Comparison of ENCODE assay signal across 10 cellular contexts in genomic region chrX:68978211-68978780, GRCh38.
DNase-seq lines count a peak whose midpoint lies in the region; ATAC-seq and TF ChIP-seq lines count a peak whose summit lies in the region.
"Had no signal": no experiment of that assay in that cellular context is flagged by ENCODE, and none has a peak within 500 bp of the region (broad histone marks: within the 10 kb centered on the region; RNA-seq: fewer than 3 reads in every experiment).

No MANE protein-coding gene starts in this region.

- H2AK5ac ChIP-seq in IMR-90 (ENCODE audit: low read depth, low read length) (no peak overlapping the region), mesendoderm (ENCODE audit: low read length) (no peak overlapping the region)

- H2AFZ ChIP-seq in IMR-90 (replicated peaks; ENCODE audit: low read length, poor library complexity): no peak overlapping the region
- no peak overlapping the region for H2AFZ ChIP-seq in fibroblast of lung (ENCODE audit: low read length)

- no TSS peak for BruUV-seq in IMR-90 (replicated peaks; lab: Mats Ljungman, UMichigan)

- H3K36me3 ChIP-seq in IMR-90 (ENCODE audit: control insufficient read depth, insufficient read depth, low read length) (no peaks in the 10 kb centered on the region), fibroblast of lung (ENCODE audit: control insufficient read depth, insufficient read depth, low read length) (no peaks in the 10 kb centered on the region), mesendoderm (ENCODE audit: control insufficient read depth, insufficient read depth, low read length) (no peaks in the 10 kb centered on the region)
- H3K36me3 ChIP-seq: SJSA1 had no signal

- no peak overlapping the region for H3K23ac ChIP-seq in IMR-90 (ENCODE audit: low read depth, low read length)
- no peak overlapping the region for H3K23ac ChIP-seq in mesendoderm (ENCODE audit: low read length)

- H2BK120ac ChIP-seq in IMR-90 (ENCODE audit: low read depth, low read length) (no peak overlapping the region; the same call in 1 of the 2 replicates), mesendoderm (ENCODE audit: low read depth, low read length) (no peak overlapping the region)

- no peaks in the 10 kb centered on the region; the same call in 1 of the 2 replicates for H4K20me1 ChIP-seq in IMR-90 (ENCODE audit: insufficient read depth, low read length)
- no peaks in the 10 kb centered on the region for H4K20me1 ChIP-seq in fibroblast of lung (ENCODE audit: control insufficient read depth, extremely low read depth, insufficient read depth, low read length)

- H3K27ac ChIP-seq in AG04450 (ENCODE audit: low read depth, low read length) (no peak overlapping the region), IMR-90 (ENCODE audit: insufficient read depth, low read length) (peak overlapping the region; percentile 2; the same call in 1 of the 2 replicates), fibroblast of lung (ENCODE audit: insufficient read depth, low read length) (no peak overlapping the region), mesendoderm (ENCODE audit: low read depth, low read length) (no peak overlapping the region)
- H3K27ac ChIP-seq: SJSA1 had no signal

- H2BK15ac ChIP-seq in IMR-90 (ENCODE audit: low read depth, low read length) (no peak overlapping the region), mesendoderm (replicated peaks; ENCODE audit: low read depth) (no peak overlapping the region)

- TF ChIP-seq CTCF in AG04450 (IDR thresholded peaks at IDR 0.05; ENCODE audit: low read depth, low read length): no peak
- no peak for TF ChIP-seq CTCF in IMR-90 (conservative IDR thresholded peaks at IDR 0.05; ENCODE audit: low read depth, low read length)
- TF ChIP-seq CTCF in fibroblast of lung (conservative IDR thresholded peaks at IDR 0.05 in 1 of 2, IDR thresholded peaks at IDR 0.05 in 1 of 2; ENCODE audit: low read depth in 1 of 2, low read length in 2 of 2): no peak

- no peaks in the 10 kb centered on the region for H3K79me2 ChIP-seq in fibroblast of lung (ENCODE audit: control insufficient read depth, insufficient read depth, low read length)
- no peaks in the 10 kb centered on the region for H3K79me2 ChIP-seq in mesendoderm (ENCODE audit: control insufficient read depth, insufficient read depth, low read length)

- H3K4me2 ChIP-seq in IMR-90 (ENCODE audit: low read depth, low read length): peak overlapping the region; percentile 49; the same call in 1 of the 2 replicates
- H3K4me2 ChIP-seq in fibroblast of lung (ENCODE audit: extremely low read depth, insufficient read depth, low read length): no peak overlapping the region
- no peak overlapping the region for H3K4me2 ChIP-seq in mesendoderm (ENCODE audit: low read length)

- H2BK5ac ChIP-seq in IMR-90 (ENCODE audit: low read depth, low read length, poor library complexity, severe bottlenecking): no peak overlapping the region
- no peak overlapping the region for H2BK5ac ChIP-seq in mesendoderm (ENCODE audit: low read length)

- no peak overlapping the region for H3K56ac ChIP-seq in IMR-90 (ENCODE audit: extremely low read depth, insufficient read depth, low read length)
- no peak overlapping the region for H3K56ac ChIP-seq in mesendoderm (ENCODE audit: low read length)

- peaks cover 7% of the 10 kb centered on the region for H3K4me1 ChIP-seq in IMR-90 (ENCODE audit: control insufficient read depth, insufficient read depth, low read length)
- H3K4me1 ChIP-seq in fibroblast of lung (ENCODE audit: control insufficient read depth, extremely low read depth, insufficient read depth, low read length): no peaks in the 10 kb centered on the region
- peaks cover 2% of the 10 kb centered on the region for H3K4me1 ChIP-seq in mesendoderm (ENCODE audit: control insufficient read depth, low read depth, low read length)
- H3K4me1 ChIP-seq: SJSA1 had no signal

- H3K27me3 ChIP-seq in AG04450 (ENCODE audit: control insufficient read depth, insufficient read depth, low read length): no peaks in the 10 kb centered on the region
- peaks cover 8% of the 10 kb centered on the region for H3K27me3 ChIP-seq in IMR-90 (ENCODE audit: control insufficient read depth, insufficient read depth, low read length)
- H3K27me3 ChIP-seq in fibroblast of lung (ENCODE audit: control insufficient read depth, insufficient read depth, low read length): peaks cover 5% of the 10 kb centered on the region
- no peaks in the 10 kb centered on the region for H3K27me3 ChIP-seq in mesendoderm (ENCODE audit: insufficient read depth, low read length, poor library complexity)
- H3K27me3 ChIP-seq: SJSA1 had no signal

- in situ Hi-C loops in IMR-90 (cut with MboI; ENCODE audit: low sequenced_read_pairs): no loop called here

- POLR2A ChIA-PET in AG04450 (lab: Yijun Ruan, JAX) (interaction anchor here (0.7 to 1.1 kb wide), 3 partner anchors 11 to 150 kb away, joined by 3 to 4 read pairs (median 3); partner anchors contain the start of gene EFNB1), IMR-90 (lab: Charles Lee; ENCODE audit: unreplicated experiment) (no interaction called here)

- H3K18ac ChIP-seq in IMR-90 (ENCODE audit: low read depth, low read length): 0 out of 2 replicates have a peak overlapping the region, but pooled peaks have one; percentile 6
- H3K18ac ChIP-seq in mesendoderm (ENCODE audit: low read length): no peak overlapping the region

- H2AK9ac ChIP-seq in IMR-90 (replicated peaks; ENCODE audit: low read depth, low read length, poor library complexity): no peak overlapping the region

- H4K91ac ChIP-seq in IMR-90 (ENCODE audit: insufficient read depth, low read depth, low read length): peak overlapping the region; percentile 14; the same call in 1 of the 2 replicates

- H4K5ac ChIP-seq in IMR-90 (ENCODE audit: low read depth, low read length) (peak overlapping the region; percentile 45; the same call in 1 of the 2 replicates), mesendoderm (ENCODE audit: low read length) (no peak overlapping the region)

- H3K79me1 ChIP-seq in IMR-90 (ENCODE audit: low read depth in 1 of 2, low read length in 2 of 2): no peaks in the 10 kb centered on the region
- no peaks in the 10 kb centered on the region for H3K79me1 ChIP-seq in mesendoderm (ENCODE audit: low read length)

- DNase-seq in AG04450 (ENCODE audit: low read depth, low spot score): peak; percentile 36
- DNase-seq in IMR-90: peak; percentile 56
- peak; percentile 41 to 79 for DNase-seq in fibroblast of lung (ENCODE audit: low read depth in 2 of 2)
- peak; percentile 61 for DNase-seq in mesendoderm
- DNase-seq in middle frontal gyrus (ENCODE audit: extremely low spot score, low spot score): no peak
- no peak for DNase-seq in DMS114 treated with DMSO at 0.1 percent for 48 hours (lab: John Stamatoyannopoulos, UW; ENCODE audit: unreplicated experiment)
- DNase-seq: NK-92 treated with Interleukin-12 subunit alpha and Interleukin-12 subunit beta, amount 100 ng/mL, for 24 hours had no signal

- WGBS in IMR-90 (ENCODE audit: extremely low coverage in 2 of 2, insufficient read length in 1 of 2), 2 experiments: no CpG with 5 or more reads among the region's 7 CpGs
- WGBS in mesendoderm (ENCODE audit: extremely low coverage, insufficient coverage, low lambda C conversion rate): no CpG with 5 or more reads among the region's 7 CpGs

- CTCF ChIA-PET in AG04450 (lab: Charles Lee): no interaction called here
- CTCF ChIA-PET in IMR-90 (lab: Yijun Ruan, JAX): interaction anchor here (0.6 kb wide), 1 partner anchor 21 kb away, joined by 3 read pairs; no protein-coding TSS in a partner anchor

- no peak overlapping the region for H2BK20ac ChIP-seq in IMR-90 (ENCODE audit: low read depth, low read length)

- H3K4me3 ChIP-seq in AG04450 (ENCODE audit: low read depth, low read length): no peak overlapping the region
- no peak overlapping the region for H3K4me3 ChIP-seq in IMR-90 (ENCODE audit: insufficient read depth, low read depth, low read length)
- no peak overlapping the region for H3K4me3 ChIP-seq in fibroblast of lung (replicated peaks in 1 of 4; ENCODE audit: control extremely low read depth in 1 of 4, insufficient read depth in 1 of 4, low read depth in 3 of 4, low read length in 4 of 4)
- H3K4me3 ChIP-seq in mesendoderm (ENCODE audit: low read length): no peak overlapping the region
- H3K4me3 ChIP-seq: SJSA1 had no signal

- H4K8ac ChIP-seq in IMR-90 (ENCODE audit: low read depth in 2 of 2, low read length in 2 of 2): no peak overlapping the region
- no peak overlapping the region for H4K8ac ChIP-seq in mesendoderm (ENCODE audit: low read depth, low read length)

- TF ChIP-seq POLR2A in IMR-90 (IDR thresholded peaks at IDR 0.05; ENCODE audit: low read depth, low read length): no peak

- intact Hi-C loops in IMR-90 (cut with micrococcal nuclease): no loop called here

- no peaks in the 10 kb centered on the region for H3K9me3 ChIP-seq in AG04450 (ENCODE audit: control insufficient read depth, insufficient read depth, low read length)
- peaks cover 7% of the 10 kb centered on the region for H3K9me3 ChIP-seq in IMR-90 (ENCODE audit: control insufficient read depth, insufficient read depth, low read length)
- no peaks in the 10 kb centered on the region for H3K9me3 ChIP-seq in fibroblast of lung (ENCODE audit: control insufficient read depth, insufficient read depth, low read depth, low read length)
- H3K9me3 ChIP-seq: SJSA1 had no signal

- dilution Hi-C loops in IMR-90 (cut with HindIII; ENCODE audit: low sequenced_read_pairs, unreplicated experiment): no loop called here

- no peaks in the 10 kb centered on the region for H3K9me1 ChIP-seq in IMR-90 (ENCODE audit: insufficient read depth, low read length)

- H3K4ac ChIP-seq in IMR-90 (ENCODE audit: low read depth, low read length) (no peak overlapping the region), mesendoderm (ENCODE audit: low read depth, low read length) (no peak overlapping the region)

- H3K9ac ChIP-seq in IMR-90 (ENCODE audit: low read depth, low read length) (no peak overlapping the region), fibroblast of lung (ENCODE audit: insufficient read depth, low read length) (no peak overlapping the region), mesendoderm (ENCODE audit: low read length) (no peak overlapping the region)

- no peak overlapping the region for H3K14ac ChIP-seq in IMR-90 (replicated peaks; ENCODE audit: low read depth, low read length)

- ATAC-seq in IMR-90 (ENCODE audit: low read depth) (peak; percentile 91), HG03108 (IDR thresholded peaks at IDR 0.05; ENCODE audit: unreplicated experiment) (no peak), HG03565 (IDR thresholded peaks at IDR 0.05; ENCODE audit: unreplicated experiment) (no peak)

- no peak for TF ChIP-seq RAD21 in IMR-90 (IDR thresholded peaks at IDR 0.05; ENCODE audit: low read length)

TF ChIP-seq in IMR-90, 13 proteins besides CTCF, POLR2A, EP300 and RAD21 (continues in another document):
- no peak for TF ChIP-seq SMC3 (IDR thresholded peaks at IDR 0.05; ENCODE audit: low read depth, low read length)
- TF ChIP-seq CHD1 (IDR thresholded peaks at IDR 0.05; ENCODE audit: low read depth, low read length): no peak
- no peak for TF ChIP-seq MAZ (IDR thresholded peaks at IDR 0.05; ENCODE audit: borderline replicate concordance, low read depth, low read length)
- no peak for TF ChIP-seq NFE2L2 (IDR thresholded peaks at IDR 0.05; ENCODE audit: low read depth, low read length)
- TF ChIP-seq FOS (IDR thresholded peaks at IDR 0.05; ENCODE audit: low read depth, low read length): no peak

Comparison
In these comparisons a context has a peak if more than half of its experiments do, and no peak if none do; other contexts are left out.
1. DNase-seq: peak in AG04450 (single experiment), IMR-90 (single experiment), fibroblast of lung (2 of 2) and mesendoderm (single experiment); none in middle frontal gyrus (single experiment) and DMS114 treated with DMSO at 0.1 percent for 48 hours (single experiment).